In the genomic region with DNA sequence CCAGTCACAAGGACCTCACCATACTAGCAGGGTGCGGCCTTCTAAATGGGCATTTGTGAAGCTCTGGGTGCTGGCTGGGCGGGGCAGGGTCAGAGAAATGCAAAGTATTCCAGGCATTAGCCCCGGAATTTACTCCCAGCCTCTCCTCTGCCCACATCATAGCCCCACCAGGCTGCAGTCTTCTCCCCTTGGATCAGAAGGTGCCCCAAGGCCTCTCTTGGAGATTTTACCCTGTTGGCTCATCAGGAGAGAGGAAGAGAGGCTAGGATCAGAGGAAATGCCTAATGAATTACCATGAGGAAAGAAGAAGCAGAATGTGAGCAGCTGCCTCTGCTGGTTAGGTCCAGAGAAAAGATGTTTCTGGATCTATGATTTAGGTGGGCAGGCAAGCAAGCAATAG, we compare ENCODE assay signal across 13 cellular contexts.
DNase-seq lines count a peak whose midpoint lies in the region; ATAC-seq and TF ChIP-seq lines count a peak whose summit lies in the region.
"Had no signal": no experiment of that assay in that cellular context is flagged by ENCODE, and none has a peak within 500 bp of the region (broad histone marks: within the 10 kb centered on the region; RNA-seq: fewer than 3 reads in every experiment).

No MANE protein-coding gene starts in this region.

- in situ Hi-C loops in SK-MEL-5 (cut with HindIII; ENCODE audit: low pct_unique_long_range_greater_than_20kb, low sequenced_read_pairs): no loop called here

- H3K36me3 ChIP-seq in heart left ventricle: no peaks in the 10 kb centered on the region

- no peaks in the 10 kb centered on the region for H3K36me3 Mint-ChIP-seq in osteocyte (ENCODE audit: unreplicated experiment)
- no peaks in the 10 kb centered on the region for H3K36me3 Mint-ChIP-seq in activated CD4-positive, alpha-beta memory T cell treated with anti-CD3 and anti-CD28 coated beads for 36 hours

- peaks cover 0 to 18% (median 4%) of the 10 kb centered on the region in 12 donors for H3K4me1 ChIP-seq in heart left ventricle

- H3K27ac ChIP-seq in heart left ventricle: no peak overlapping the region

- intact Hi-C loops in activated CD4-positive, alpha-beta memory T cell treated with anti-CD3 and anti-CD28 coated beads for 36 hours (cut with micrococcal nuclease): no loop called here
- intact Hi-C loops in heart left ventricle (cut with DNase I): loop anchor here in 1 of 10 donors (10.0 kb wide), 1 partner anchor 485 kb away; no protein-coding TSS in a partner anchor

- H3K9me3 ChIP-seq in heart left ventricle: no peaks in the 10 kb centered on the region

- DNase-seq in GM03348 (ENCODE audit: low spot score) (peak; percentile 80), SK-MEL-5 (ENCODE audit: low read depth, low spot score) (peak; percentile 36), fibroblast of mammary gland (ENCODE audit: low read depth) (no peak), osteocyte (ENCODE audit: extremely low spot score, unreplicated experiment) (no peak), heart left ventricle (no peak)
- DNase-seq in activated CD4-positive, alpha-beta memory T cell treated with anti-CD3 and anti-CD28 coated beads for 36 hours: no peak
- DNase-seq: anterior cingulate cortex, DMS53, NCI-H1092 treated with DMSO at 0.1 percent for 48 hours, NCI-H774, T-helper 2 cell had no signal

- 68 to 89% (median 80%) methylated on average over 3 of the region's 3 CpGs for WGBS in heart left ventricle, 4 donors

- no peak for TF ChIP-seq POLR2A in heart left ventricle (IDR thresholded peaks at IDR 0.05)

- no peaks in the 10 kb centered on the region for H3K27me3 Mint-ChIP-seq in osteocyte (ENCODE audit: unreplicated experiment)
- H3K27me3 Mint-ChIP-seq in activated CD4-positive, alpha-beta memory T cell treated with anti-CD3 and anti-CD28 coated beads for 36 hours: peaks cover 2% of the 10 kb centered on the region

- H3K9me3 Mint-ChIP-seq in osteocyte (ENCODE audit: unreplicated experiment): no peaks in the 10 kb centered on the region
- H3K9me3 Mint-ChIP-seq in activated CD4-positive, alpha-beta memory T cell treated with anti-CD3 and anti-CD28 coated beads for 36 hours: no peaks in the 10 kb centered on the region

- peak overlapping the region; percentile 60 for H3K4me3 Mint-ChIP-seq in osteocyte (ENCODE audit: unreplicated experiment)
- H3K4me3 Mint-ChIP-seq in activated CD4-positive, alpha-beta memory T cell treated with anti-CD3 and anti-CD28 coated beads for 36 hours: no peak overlapping the region

- ATAC-seq in GM18909 (IDR thresholded peaks at IDR 0.05; ENCODE audit: poor library complexity, unreplicated experiment) (no peak), heart left ventricle (no peak), GM21737 (IDR thresholded peaks at IDR 0.05; ENCODE audit: unreplicated experiment) (no peak)

- peak overlapping the region; percentile 93 for H3K27ac Mint-ChIP-seq in osteocyte (ENCODE audit: unreplicated experiment)
- H3K27ac Mint-ChIP-seq in activated CD4-positive, alpha-beta memory T cell treated with anti-CD3 and anti-CD28 coated beads for 36 hours: no peak overlapping the region

- H3K4me1 Mint-ChIP-seq in osteocyte (ENCODE audit: unreplicated experiment): peaks cover 94% of the 10 kb centered on the region
- no peaks in the 10 kb centered on the region for H3K4me1 Mint-ChIP-seq in activated CD4-positive, alpha-beta memory T cell treated with anti-CD3 and anti-CD28 coated beads for 36 hours (ENCODE audit: low read depth)

- H3K4me3 ChIP-seq in fibroblast of mammary gland (ENCODE audit: control insufficient read depth, low read depth, low read length) (no peak overlapping the region), heart left ventricle (no peak overlapping the region)

- H3K27me3 ChIP-seq in heart left ventricle: no peaks in the 10 kb centered on the region

- TF ChIP-seq CTCF in fibroblast of mammary gland (conservative IDR thresholded peaks at IDR 0.05; ENCODE audit: control insufficient read depth, insufficient read depth, low read depth, low read length): peak; percentile 5
- TF ChIP-seq CTCF in osteocyte (IDR thresholded peaks at IDR 0.05): peak; percentile 24
- TF ChIP-seq CTCF in heart left ventricle (IDR thresholded peaks at IDR 0.05): no peak

- CTCF ChIA-PET in activated CD4-positive, alpha-beta memory T cell treated with anti-CD3 and anti-CD28 coated beads for 36 hours (lab: Charles Lee): interaction anchor here (1.0 kb wide), 1 partner anchor 12 kb away, joined by 3 read pairs; no protein-coding TSS in a partner anchor

- POLR2A ChIA-PET in activated CD4-positive, alpha-beta memory T cell treated with anti-CD3 and anti-CD28 coated beads for 36 hours (lab: Charles Lee): no interaction called here

Comparison
In these comparisons a context has a peak if more than half of its experiments do, and no peak if none do; other contexts are left out.
1. DNase-seq: peak in GM03348 (single experiment) and SK-MEL-5 (single experiment); none in fibroblast of mammary gland (single experiment), osteocyte (single experiment), activated CD4-positive, alpha-beta memory T cell treated with anti-CD3 and anti-CD28 coated beads for 36 hours (single experiment) and heart left ventricle (0 of 5).
2. CTCF ChIP-seq: peak in fibroblast of mammary gland (single experiment) and osteocyte (single experiment); none in heart left ventricle (0 of 12).